15 cellular contexts compared by ENCODE assay signal in the genomic region with DNA sequence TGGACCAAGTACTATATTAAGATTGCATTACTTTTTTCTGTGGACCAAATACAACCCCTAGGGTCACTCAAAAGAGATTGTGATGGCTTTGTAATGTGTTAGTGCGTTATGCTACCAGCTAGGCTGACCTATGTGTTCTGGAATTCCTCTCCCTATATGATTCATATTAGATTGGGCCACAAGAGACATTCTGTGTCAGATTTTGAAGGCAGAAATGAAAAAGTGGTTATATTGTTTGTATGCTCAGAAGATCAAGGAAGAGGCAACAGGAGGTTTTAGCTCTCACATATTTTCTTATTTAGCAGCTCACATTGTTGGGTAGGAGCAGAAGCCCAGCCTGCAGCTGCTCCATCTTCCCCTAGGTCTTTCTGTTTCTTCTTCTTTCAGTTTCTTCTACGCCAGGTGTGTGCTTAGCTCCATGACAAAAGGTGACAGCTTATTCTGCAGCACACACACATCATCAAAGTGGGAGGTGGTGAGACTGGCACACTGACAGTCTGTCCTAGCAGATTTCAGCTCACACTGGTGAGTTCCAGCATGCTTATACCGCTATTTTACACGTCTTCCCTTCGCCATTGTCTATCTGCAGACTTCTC.
DNase-seq lines count a peak whose midpoint lies in the region; ATAC-seq, FAIRE-seq and TF ChIP-seq lines count a peak whose summit lies in the region.
"Had no signal": no experiment of that assay in that cellular context is flagged by ENCODE, and none has a peak within 500 bp of the region (broad histone marks: within the 10 kb centered on the region; RNA-seq: fewer than 3 reads in every experiment).

No MANE protein-coding gene starts in this region.

- H3K27me3 ChIP-seq in PC-3 (ENCODE audit: low read length): no peaks in the 10 kb centered on the region
- no peaks in the 10 kb centered on the region for H3K27me3 ChIP-seq in fibroblast of lung (ENCODE audit: control insufficient read depth, insufficient read depth, low read length)
- H3K27me3 ChIP-seq: spleen had no signal

- CTCF ChIA-PET in PC-3 (lab: Charles Lee) (no interaction called here), WTC11 (lab: Charles Lee) (no interaction called here)

- no peaks in the 10 kb centered on the region for H3K9me3 ChIP-seq in PC-3 (ENCODE audit: low read length)
- H3K9me3 ChIP-seq in fibroblast of lung (ENCODE audit: control insufficient read depth, insufficient read depth, low read depth, low read length): no peaks in the 10 kb centered on the region
- H3K9me3 ChIP-seq: spleen, thoracic aorta had no signal

- ATAC-seq in GM21717 (IDR thresholded peaks at IDR 0.05; ENCODE audit: unreplicated experiment) (peak; percentile 74), PC-3 (peak; percentile 61), WTC11 (no peak)

- H3F3A ChIP-seq in PC-3 (ENCODE audit: low read length, unreplicated experiment): no peaks in the 10 kb centered on the region

- H3K4me3 ChIP-seq in PC-3 (ENCODE audit: low read length) (no peak overlapping the region), fibroblast of lung (replicated peaks in 1 of 4; ENCODE audit: control extremely low read depth in 1 of 4, insufficient read depth in 1 of 4, low read depth in 3 of 4, low read length in 4 of 4) (no peak overlapping the region)
- H3K4me3 ChIP-seq: spleen, thoracic aorta had no signal

- H3K27ac ChIP-seq in PC-3 (ENCODE audit: low read length) (no peak overlapping the region), fibroblast of lung (ENCODE audit: insufficient read depth, low read length) (no peak overlapping the region)
- H3K27ac ChIP-seq: spleen, thoracic aorta had no signal

- TF ChIP-seq CTCF in PC-3 (conservative IDR thresholded peaks at IDR 0.05; ENCODE audit: low read depth, low read length) (no peak), fibroblast of lung (conservative IDR thresholded peaks at IDR 0.05 in 1 of 2, IDR thresholded peaks at IDR 0.05 in 1 of 2; ENCODE audit: low read depth in 1 of 2, low read length in 2 of 2) (no peak), chondrocyte (IDR thresholded peaks at IDR 0.05) (no peak), WTC11 (IDR thresholded peaks at IDR 0.05) (no peak)

- H3K4me2 ChIP-seq in PC-3 (ENCODE audit: low read length) (no peak overlapping the region; the same call in 1 of the 2 replicates), fibroblast of lung (ENCODE audit: extremely low read depth, insufficient read depth, low read length) (no peak overlapping the region)

- H3K36me3 Mint-ChIP-seq in chondrocyte (ENCODE audit: low read depth) (no peaks in the 10 kb centered on the region), WTC11 (no peaks in the 10 kb centered on the region)

- H3K27ac Mint-ChIP-seq in chondrocyte (ENCODE audit: unreplicated experiment): no peak overlapping the region
- no peak overlapping the region for H3K27ac Mint-ChIP-seq in WTC11
- H3K27ac Mint-ChIP-seq: activated CD4-positive, alpha-beta T cell treated with anti-CD3 and anti-CD28 coated beads, Interleukin-2, amount 10 ng/mL, durations not matched to agents 7 days and 5 days; T-helper 1 cell treated with Interleukin-12 subunit alpha and Interleukin-12 subunit beta and Interleukin-4 antibody, amounts not matched to agents 30 μg/mL and 1 μg/mL, for 36 hours had no signal

- no peaks in the 10 kb centered on the region for H3K9me2 ChIP-seq in PC-3 (replicated peaks; ENCODE audit: low read length)

- H3K9ac ChIP-seq in PC-3 (ENCODE audit: low read length) (no peak overlapping the region), fibroblast of lung (ENCODE audit: insufficient read depth, low read length) (no peak overlapping the region)

- H3K36me3 ChIP-seq in PC-3 (ENCODE audit: low read depth, low read length) (no peaks in the 10 kb centered on the region), fibroblast of lung (ENCODE audit: control insufficient read depth, insufficient read depth, low read length) (no peaks in the 10 kb centered on the region)
- H3K36me3 ChIP-seq: spleen, thoracic aorta had no signal

- H3K4me3 Mint-ChIP-seq in chondrocyte (ENCODE audit: unreplicated experiment) (no peak overlapping the region), WTC11 (no peak overlapping the region)
- H3K4me3 Mint-ChIP-seq: activated CD4-positive, alpha-beta T cell treated with anti-CD3 and anti-CD28 coated beads, Interleukin-2, amount 10 ng/mL, durations not matched to agents 7 days and 5 days; T-helper 1 cell treated with Interleukin-12 subunit alpha and Interleukin-12 subunit beta and Interleukin-4 antibody, amounts not matched to agents 30 μg/mL and 1 μg/mL, for 36 hours had no signal

- intact Hi-C loops in PC-3 (cut with micrococcal nuclease): no loop called here

- H2AFZ ChIP-seq in PC-3 (ENCODE audit: low read length) (no peak overlapping the region), fibroblast of lung (ENCODE audit: low read length) (no peak overlapping the region)

- H3K79me2 ChIP-seq in PC-3 (ENCODE audit: low read length) (no peaks in the 10 kb centered on the region), fibroblast of lung (ENCODE audit: control insufficient read depth, insufficient read depth, low read length) (no peaks in the 10 kb centered on the region)

- POLR2A ChIA-PET in PC-3 (lab: Charles Lee; ENCODE audit: unreplicated experiment) (no interaction called here), WTC11 (lab: Charles Lee) (no interaction called here)

- H3K4me1 Mint-ChIP-seq in chondrocyte (ENCODE audit: low read depth) (peaks cover 5% of the 10 kb centered on the region), WTC11 (0 out of 2 replicates have a peak, but pooled peaks cover 4% of the 10 kb centered on the region)
- H3K4me1 Mint-ChIP-seq: activated CD4-positive, alpha-beta T cell treated with anti-CD3 and anti-CD28 coated beads, Interleukin-2, amount 10 ng/mL, durations not matched to agents 7 days and 5 days had no signal

- H4K20me1 ChIP-seq in PC-3 (ENCODE audit: low read length): no peaks in the 10 kb centered on the region
- no peaks in the 10 kb centered on the region for H4K20me1 ChIP-seq in fibroblast of lung (ENCODE audit: control insufficient read depth, extremely low read depth, insufficient read depth, low read length)

- H3K9me3 Mint-ChIP-seq in chondrocyte (ENCODE audit: low read depth) (no peaks in the 10 kb centered on the region), WTC11 (0 out of 2 replicates have a peak, but pooled peaks cover 3% of the 10 kb centered on the region)
- H3K9me3 Mint-ChIP-seq: activated CD4-positive, alpha-beta T cell treated with anti-CD3 and anti-CD28 coated beads, Interleukin-2, amount 10 ng/mL, durations not matched to agents 7 days and 5 days; T-helper 1 cell treated with Interleukin-12 subunit alpha and Interleukin-12 subunit beta and Interleukin-4 antibody, amounts not matched to agents 30 μg/mL and 1 μg/mL, for 36 hours had no signal

- H3K4me1 ChIP-seq in PC-3 (ENCODE audit: insufficient read depth, low read length) (peaks cover 10% of the 10 kb centered on the region), fibroblast of lung (ENCODE audit: control insufficient read depth, extremely low read depth, insufficient read depth, low read length) (no peaks in the 10 kb centered on the region)
- H3K4me1 ChIP-seq: spleen had no signal

- DNase-seq in PC-3 (peak; percentile 55), fibroblast of lung (ENCODE audit: low read depth in 2 of 2) (peak; percentile 49 to 76), urothelium cell line (ENCODE audit: low spot score) (peak; percentile 31), chondrocyte (ENCODE audit: low spot score) (no peak), WTC11 (ENCODE audit: low spot score) (no peak)
- DNase-seq in activated naive CD4-positive, alpha-beta T cell treated with Interleukin-2 at 50 U/mL for 16 hours: no peak
- DNase-seq: activated CD4-positive, alpha-beta T cell treated with anti-CD3 and anti-CD28 coated beads, Interleukin-2, amount 10 ng/mL, durations not matched to agents 7 days and 5 days; Calu3; caudate nucleus; NCI-H2171 treated with DMSO at 0.1 percent for 48 hours; spleen had no signal

- H3K27me3 Mint-ChIP-seq in chondrocyte (ENCODE audit: low read depth): no peaks in the 10 kb centered on the region
- no peaks in the 10 kb centered on the region for H3K27me3 Mint-ChIP-seq in WTC11 (ENCODE audit: low read depth)
- H3K27me3 Mint-ChIP-seq: activated CD4-positive, alpha-beta T cell treated with anti-CD3 and anti-CD28 coated beads, Interleukin-2, amount 10 ng/mL, durations not matched to agents 7 days and 5 days had no signal

- FAIRE-seq in urothelium cell line (lab: Jason Lieb, UNC): no peak
- FAIRE-seq: endothelial cell of umbilical vein had no signal

- no TSS peak for BruUV-seq in PC-3 (replicated peaks; lab: Mats Ljungman, UMichigan)

TF ChIP-seq in WTC11, 78 proteins besides CTCF, POLR2A, EP300 and RAD21:
- TF ChIP-seq OVOL2 (CRISPR knock-in tag; IDR thresholded peaks at IDR 0.05; ENCODE audit: borderline replicate concordance): no peak
- TF ChIP-seq ZNF263 (CRISPR knock-in tag; IDR thresholded peaks at IDR 0.05; ENCODE audit: low read depth): no peak
- TF ChIP-seq, protein P1, sequence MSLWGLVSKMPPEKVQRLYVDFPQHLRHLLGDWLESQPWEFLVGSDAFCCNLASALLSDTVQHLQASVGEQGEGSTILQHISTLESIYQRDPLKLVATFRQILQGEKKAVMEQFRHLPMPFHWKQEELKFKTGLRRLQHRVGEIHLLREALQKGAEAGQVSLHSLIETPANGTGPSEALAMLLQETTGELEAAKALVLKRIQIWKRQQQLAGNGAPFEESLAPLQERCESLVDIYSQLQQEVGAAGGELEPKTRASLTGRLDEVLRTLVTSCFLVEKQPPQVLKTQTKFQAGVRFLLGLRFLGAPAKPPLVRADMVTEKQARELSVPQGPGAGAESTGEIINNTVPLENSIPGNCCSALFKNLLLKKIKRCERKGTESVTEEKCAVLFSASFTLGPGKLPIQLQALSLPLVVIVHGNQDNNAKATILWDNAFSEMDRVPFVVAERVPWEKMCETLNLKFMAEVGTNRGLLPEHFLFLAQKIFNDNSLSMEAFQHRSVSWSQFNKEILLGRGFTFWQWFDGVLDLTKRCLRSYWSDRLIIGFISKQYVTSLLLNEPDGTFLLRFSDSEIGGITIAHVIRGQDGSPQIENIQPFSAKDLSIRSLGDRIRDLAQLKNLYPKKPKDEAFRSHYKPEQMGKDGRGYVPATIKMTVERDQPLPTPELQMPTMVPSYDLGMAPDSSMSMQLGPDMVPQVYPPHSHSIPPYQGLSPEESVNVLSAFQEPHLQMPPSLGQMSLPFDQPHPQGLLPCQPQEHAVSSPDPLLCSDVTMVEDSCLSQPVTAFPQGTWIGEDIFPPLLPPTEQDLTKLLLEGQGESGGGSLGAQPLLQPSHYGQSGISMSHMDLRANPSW (CRISPR knock-in tag; conservative IDR thresholded peaks at IDR 0.05; ENCODE audit: low read depth): no peak
- TF ChIP-seq KAT7 (CRISPR knock-in tag; IDR thresholded peaks at IDR 0.05; ENCODE audit: borderline replicate concordance): no peak
- TF ChIP-seq SP1 (CRISPR knock-in tag; conservative IDR thresholded peaks at IDR 0.05): no peak

Comparison
In these comparisons a context has a peak if more than half of its experiments do, and no peak if none do; other contexts are left out.
1. DNase-seq: peak in PC-3 (single experiment), fibroblast of lung (2 of 2) and urothelium cell line (single experiment); none in chondrocyte (single experiment), activated naive CD4-positive, alpha-beta T cell treated with Interleukin-2 at 50 U/mL for 16 hours (single experiment) and WTC11 (single experiment).